19 cellular contexts compared by ENCODE assay signal in genomic region chr15:23422099-23422945, GRCh38. TPM values are rescaled to one million over a fixed set of nuclear protein-coding genes. Genes with fewer than 3 reads are reported as not detected.
A peak's percentile ranks its signal among the peaks of the same experiment; 100 is the strongest.
DNase-seq lines count a peak whose midpoint lies in the region; ATAC-seq and TF ChIP-seq lines count a peak whose summit lies in the region.
"Had no signal": no experiment of that assay in that cellular context is flagged by ENCODE, and none has a peak within 500 bp of the region (broad histone marks: within the 10 kb centered on the region; RNA-seq: fewer than 3 reads in every experiment).

No MANE protein-coding gene starts in this region.

- no peaks in the 10 kb centered on the region; a peak in 1 of 22 replicates for H4K20me1 ChIP-seq in BLaER1 treated with 17β-estradiol and CSF1 and Interleukin-3, amounts not matched to agents 10 nM and 100 nM
- H4K20me1 ChIP-seq in osteoblast (ENCODE audit: insufficient read depth, low read length): no peaks in the 10 kb centered on the region

- CTCF ChIA-PET in activated CD4-positive, alpha-beta memory T cell treated with anti-CD3 and anti-CD28 coated beads, Interleukin-2, amount 10 ng/mL, durations not matched to agents 7 days and 5 days (lab: Charles Lee): no interaction called here

- H3K4me2 ChIP-seq in BLaER1 treated with 17β-estradiol and CSF1 and Interleukin-3, amounts not matched to agents 10 nM and 100 nM: peak overlapping the region; percentile 33 to 73 (median 46)
- peak overlapping the region; percentile 18 for H3K4me2 ChIP-seq in osteoblast (ENCODE audit: insufficient read depth, low read length)

- H3K27me3 ChIP-seq in BLaER1 treated with 17β-estradiol and CSF1 and Interleukin-3, amounts not matched to agents 10 nM and 100 nM: no peaks in the 10 kb centered on the region
- H3K27me3 ChIP-seq in osteoblast (ENCODE audit: insufficient read depth, low read length): no peaks in the 10 kb centered on the region

- TF ChIP-seq CTCF in osteoblast (IDR thresholded peaks at IDR 0.05; ENCODE audit: extremely low read depth, low read depth, low read length): no peak

- H3K4me3 ChIP-seq in BLaER1 treated with 17β-estradiol and CSF1 and Interleukin-3, amounts not matched to agents 10 nM and 100 nM: no peak overlapping the region
- no peak overlapping the region for H3K4me3 ChIP-seq in osteoblast (ENCODE audit: insufficient read depth, low read length)
- H3K4me3 ChIP-seq: GM23248 had no signal

- H3K27me3 Mint-ChIP-seq in activated CD4-positive, alpha-beta memory T cell treated with anti-CD3 and anti-CD28 coated beads, Interleukin-2, amount 10 ng/mL, durations not matched to agents 7 days and 5 days: no peaks in the 10 kb centered on the region
- peaks cover 0 to 4% (median 2%) of the 10 kb centered on the region in 5 donors for H3K27me3 Mint-ChIP-seq in naive thymus-derived CD8-positive, alpha-beta T cell
- H3K27me3 Mint-ChIP-seq: brain had no signal

- H3K79me2 ChIP-seq in osteoblast (ENCODE audit: insufficient read depth, low read length): no peaks in the 10 kb centered on the region

- no peaks in the 10 kb centered on the region for H3K9me3 ChIP-seq in BLaER1 treated with 17β-estradiol and CSF1 and Interleukin-3, amounts not matched to agents 10 nM and 100 nM (replicated peaks in 1 of 11)
- H3K9me3 ChIP-seq in osteoblast (ENCODE audit: low read depth, low read length): no peaks in the 10 kb centered on the region

- H3K27ac ChIP-seq in BLaER1 treated with 17β-estradiol and CSF1 and Interleukin-3, amounts not matched to agents 10 nM and 100 nM: peak overlapping the region in 1 of 11 experiments; percentile 18; a peak in 3 of 22 replicates
- H3K27ac ChIP-seq in osteoblast (ENCODE audit: low read depth, low read length): no peak overlapping the region
- H3K27ac ChIP-seq: GM23248 had no signal

- no peaks in the 10 kb centered on the region for H3K36me3 Mint-ChIP-seq in activated CD4-positive, alpha-beta memory T cell treated with anti-CD3 and anti-CD28 coated beads, Interleukin-2, amount 10 ng/mL, durations not matched to agents 7 days and 5 days (ENCODE audit: low read depth)
- H3K36me3 Mint-ChIP-seq in naive thymus-derived CD8-positive, alpha-beta T cell: no peaks in the 10 kb centered on the region
- H3K36me3 Mint-ChIP-seq: brain, mesothelial cell of epicardium had no signal

- no peak for ATAC-seq in GM18502 (IDR thresholded peaks at IDR 0.05; ENCODE audit: poor library complexity, unreplicated experiment)
- ATAC-seq in naive thymus-derived CD8-positive, alpha-beta T cell: no peak

- no peaks in the 10 kb centered on the region for H3K36me3 ChIP-seq in BLaER1 treated with 17β-estradiol and CSF1 and Interleukin-3, amounts not matched to agents 10 nM and 100 nM
- no peaks in the 10 kb centered on the region for H3K36me3 ChIP-seq in osteoblast (ENCODE audit: insufficient read depth, low read length)

- no peak overlapping the region for H3K27ac Mint-ChIP-seq in activated CD4-positive, alpha-beta memory T cell treated with anti-CD3 and anti-CD28 coated beads, Interleukin-2, amount 10 ng/mL, durations not matched to agents 7 days and 5 days
- H3K27ac Mint-ChIP-seq in naive thymus-derived CD8-positive, alpha-beta T cell: no peak overlapping the region
- H3K27ac Mint-ChIP-seq: mesothelial cell of epicardium had no signal

- H3K4me1 ChIP-seq in BLaER1 treated with 17β-estradiol and CSF1 and Interleukin-3, amounts not matched to agents 10 nM and 100 nM: peaks cover 23 to 35% (median 28%) of the 10 kb centered on the region in 10 experiments
- peaks cover 5% of the 10 kb centered on the region for H3K4me1 ChIP-seq in osteoblast (ENCODE audit: insufficient read depth, low read length)

- no peak overlapping the region for H3K9ac ChIP-seq in BLaER1 treated with 17β-estradiol and CSF1 and Interleukin-3, amounts not matched to agents 10 nM and 100 nM
- H3K9ac ChIP-seq: GM23248 had no signal

- H3K9me3 Mint-ChIP-seq in activated CD4-positive, alpha-beta memory T cell treated with anti-CD3 and anti-CD28 coated beads, Interleukin-2, amount 10 ng/mL, durations not matched to agents 7 days and 5 days: peaks cover under 1% of the 10 kb centered on the region
- no peaks in the 10 kb centered on the region for H3K9me3 Mint-ChIP-seq in naive thymus-derived CD8-positive, alpha-beta T cell

- DNase-seq in RPMI7951 (ENCODE audit: low read depth) (peak; percentile 81), fibroblast of the conjunctiva (ENCODE audit: low read depth) (peak; percentile 6), osteoblast (ENCODE audit: insufficient read length, low spot score, missing footprints) (no peak), HCEC 1CT (no peak)
- no peak for DNase-seq in activated CD4-positive, alpha-beta memory T cell treated with anti-CD3 and anti-CD28 coated beads, Interleukin-2, amount 10 ng/mL, durations not matched to agents 7 days and 5 days
- DNase-seq in naive thymus-derived CD8-positive, alpha-beta T cell: no peak
- DNase-seq: activated naive CD4-positive, alpha-beta T cell; cortex of kidney; DMS 273 treated with DMSO at 0.1 percent for 48 hours; NCI-H2029; stimulated activated CD4-positive, alpha-beta T cell treated with anti-CD3 and anti-CD28 coated beads, Interleukin-1b, Interleukin-23, amount 100 ng/mL, for 48 hours had no signal

- POLR2A ChIA-PET in activated CD4-positive, alpha-beta memory T cell treated with anti-CD3 and anti-CD28 coated beads, Interleukin-2, amount 10 ng/mL, durations not matched to agents 7 days and 5 days (lab: Charles Lee): no interaction called here
- POLR2A ChIA-PET in naive thymus-derived CD8-positive, alpha-beta T cell (lab: Charles Lee): no interaction called here

- no peak overlapping the region for H3K4me3 Mint-ChIP-seq in activated CD4-positive, alpha-beta memory T cell treated with anti-CD3 and anti-CD28 coated beads, Interleukin-2, amount 10 ng/mL, durations not matched to agents 7 days and 5 days
- H3K4me3 Mint-ChIP-seq in naive thymus-derived CD8-positive, alpha-beta T cell: no peak overlapping the region
- H3K4me3 Mint-ChIP-seq: brain, mesothelial cell of epicardium had no signal

- H3K4me1 Mint-ChIP-seq in activated CD4-positive, alpha-beta memory T cell treated with anti-CD3 and anti-CD28 coated beads, Interleukin-2, amount 10 ng/mL, durations not matched to agents 7 days and 5 days: no peaks in the 10 kb centered on the region
- no peaks in the 10 kb centered on the region for H3K4me1 Mint-ChIP-seq in naive thymus-derived CD8-positive, alpha-beta T cell
- H3K4me1 Mint-ChIP-seq: brain, mesothelial cell of epicardium had no signal

- no peak overlapping the region for H2AFZ ChIP-seq in osteoblast (ENCODE audit: low read length)
- H2AFZ ChIP-seq: GM23248 had no signal

RNA-seq across cellular contexts. Expression of gene GOLGA6L2, which starts 24.7 kb away (rescaled TPM):
- total RNA-seq in RPMI7951 (2014; rRNA removed; shearing (Covaris generic)): not detected in 2 replicates
- not detected in 2 replicates for total RNA-seq in osteoblast
- not detected for total RNA-seq in activated CD4-positive, alpha-beta memory T cell treated with anti-CD3 and anti-CD28 coated beads, Interleukin-2, amount 10 ng/mL, durations not matched to agents 7 days and 5 days
- not detected for total RNA-seq in naive thymus-derived CD8-positive, alpha-beta T cell
- not detected for polyA plus RNA-seq in naive thymus-derived CD8-positive, alpha-beta T cell
- total RNA-seq: glomerular endothelial cell, GM23248, mesothelial cell of epicardium, NCI-H460, SK-MEL-5 had no signal
- polyA plus RNA-seq: GM23248 had no signal

Comparison
In these comparisons a context has a peak if more than half of its experiments do, and no peak if none do; other contexts are left out.
1. DNase-seq: peak in RPMI7951 (single experiment) and fibroblast of the conjunctiva (single experiment); none in osteoblast (single experiment), HCEC 1CT (single experiment), activated CD4-positive, alpha-beta memory T cell treated with anti-CD3 and anti-CD28 coated beads, Interleukin-2, amount 10 ng/mL, durations not matched to agents 7 days and 5 days (single experiment) and naive thymus-derived CD8-positive, alpha-beta T cell (0 of 10).